Comparison of ENCODE assay signal across 29 cellular contexts in the genomic region with DNA sequence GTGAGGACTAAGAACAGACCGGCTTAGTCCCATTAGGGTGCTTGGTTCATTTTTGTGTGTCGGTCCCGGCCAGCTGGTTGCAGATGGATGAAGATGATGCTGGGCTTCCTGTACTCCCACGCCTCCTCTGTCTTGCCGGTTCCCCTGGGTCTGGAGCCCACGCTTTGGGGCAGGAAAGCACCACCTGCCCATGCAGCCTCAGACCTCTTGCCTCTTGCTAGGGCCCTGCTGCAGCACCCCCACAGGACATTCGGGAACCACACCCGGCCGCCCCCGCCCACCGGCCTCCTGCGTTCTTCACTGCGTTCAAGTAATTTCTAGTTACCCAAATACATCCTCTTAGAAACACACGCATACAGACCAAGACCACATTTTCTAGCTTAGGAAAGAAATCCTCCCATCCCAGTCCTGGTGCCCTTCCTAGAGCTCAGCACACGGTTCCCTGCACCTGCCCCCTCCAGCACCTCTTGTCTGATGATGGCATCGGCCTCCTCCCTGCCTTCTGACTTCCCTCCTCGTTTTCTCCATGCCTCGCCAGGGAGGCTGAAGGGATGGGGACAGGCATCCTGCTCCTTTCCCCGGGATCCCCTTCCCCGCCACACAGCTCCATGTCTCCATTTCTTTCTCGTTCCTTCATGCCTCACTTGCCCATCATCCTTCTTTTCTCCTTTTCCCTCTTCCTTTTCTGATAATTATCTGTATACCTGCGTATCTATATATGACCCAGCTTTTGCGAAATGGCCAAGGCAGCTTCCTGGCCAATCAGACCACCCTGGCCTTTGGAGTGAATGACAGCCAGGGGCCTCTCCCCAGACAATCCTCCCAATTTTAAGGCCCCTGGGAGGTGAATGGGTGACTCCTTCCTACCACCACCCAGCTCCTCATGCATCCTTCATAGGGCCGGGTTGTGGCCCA. TPM values are rescaled to one million over a fixed set of nuclear protein-coding genes. Genes with fewer than 3 reads are reported as not detected.
DNase-seq lines count a peak whose midpoint lies in the region; ATAC-seq, FAIRE-seq and TF ChIP-seq lines count a peak whose summit lies in the region.
"Had no signal": no experiment of that assay in that cellular context is flagged by ENCODE, and none has a peak within 500 bp of the region (broad histone marks: within the 10 kb centered on the region; RNA-seq: fewer than 3 reads in every experiment).

No MANE protein-coding gene starts in this region.

- no peak overlapping the region for H3K4me3 Mint-ChIP-seq in H9
- H3K4me3 Mint-ChIP-seq: activated CD4-positive, alpha-beta memory T cell treated with anti-CD3 and anti-CD28 coated beads, Interleukin-2, amount 10 ng/mL, durations not matched to agents 7 days and 5 days; activated T-helper 17 cell treated with anti-CD3 and anti-CD28 coated beads, Interleukin-2, amount 50 U/mL, for 72 hours; mesothelial cell of epicardium; naive thymus-derived CD4-positive, alpha-beta T cell; T-helper 17 cell had no signal

- H3K4me1 ChIP-seq in H9 (ENCODE audit: insufficient read depth, low read length) (no peaks in the 10 kb centered on the region), osteoblast (ENCODE audit: insufficient read depth, low read length) (no peaks in the 10 kb centered on the region), esophagus muscularis mucosa (peaks cover 0 to 4% (median 3%) of the 10 kb centered on the region in 4 donors)
- H3K4me1 ChIP-seq: uterus had no signal

- TF ChIP-seq POLR2A in GM12892 (IDR thresholded peaks at IDR 0.05; ENCODE audit: low read depth, low read length) = no peak
- no peak for TF ChIP-seq POLR2A in NB4 (IDR thresholded peaks at IDR 0.05; ENCODE audit: extremely low read depth, insufficient read length)
- TF ChIP-seq POLR2A in esophagus muscularis mucosa (IDR thresholded peaks at IDR 0.05; ENCODE audit: low read depth) = no peak

- no peak for TF ChIP-seq EP300 in esophagus muscularis mucosa (IDR thresholded peaks at IDR 0.05)

- H3K4me2 ChIP-seq in H9 (ENCODE audit: insufficient read depth, insufficient read length, low read length) (no peak overlapping the region), osteoblast (ENCODE audit: insufficient read depth, low read length) (no peak overlapping the region)

- H3K4me1 Mint-ChIP-seq in H9 = peaks cover 7 to 16% of the 10 kb centered on the region in 2 experiments
- H3K4me1 Mint-ChIP-seq: activated CD4-positive, alpha-beta memory T cell treated with anti-CD3 and anti-CD28 coated beads, Interleukin-2, amount 10 ng/mL, durations not matched to agents 7 days and 5 days; activated T-helper 17 cell treated with anti-CD3 and anti-CD28 coated beads, Interleukin-2, amount 50 U/mL, for 72 hours had no signal

- H3K27me3 Mint-ChIP-seq in H9 (ENCODE audit: low read depth) = peaks cover 100% of the 10 kb centered on the region

- H2BK20ac ChIP-seq in H9 (ENCODE audit: low read depth, low read length, poor library complexity, severe bottlenecking) = no peak overlapping the region

- peaks cover 0 to 4% of the 10 kb centered on the region in 2 experiments; a peak in 2 of 5 replicates for H3K9me3 Mint-ChIP-seq in H9
- H3K9me3 Mint-ChIP-seq: activated CD4-positive, alpha-beta memory T cell treated with anti-CD3 and anti-CD28 coated beads, Interleukin-2, amount 10 ng/mL, durations not matched to agents 7 days and 5 days; activated T-helper 17 cell treated with anti-CD3 and anti-CD28 coated beads, Interleukin-2, amount 50 U/mL, for 72 hours; mesothelial cell of epicardium had no signal

- H2BK5ac ChIP-seq in H9 (ENCODE audit: insufficient read length, low read length) = no peak overlapping the region

- H4K5ac ChIP-seq in H9 (ENCODE audit: insufficient read length, low read depth, low read length) = no peak overlapping the region

- no peak overlapping the region for H3K18ac ChIP-seq in H9 (ENCODE audit: insufficient read length, low read depth, low read length)

- no peak overlapping the region for H3K9ac ChIP-seq in H9 (ENCODE audit: extremely low read depth, insufficient read length, low read length)

- no peak for FAIRE-seq in GM12892 (lab: Jason Lieb, UNC)
- FAIRE-seq: H54, islet of Langerhans had no signal

- no peak overlapping the region for H3K56ac ChIP-seq in H9 (ENCODE audit: insufficient read length, low read depth, low read length)

- no peak overlapping the region for H2AK5ac ChIP-seq in H9 (ENCODE audit: insufficient read length, low read length)

- no CpG with 5 or more reads among the region's 24 CpGs for WGBS in H9 (ENCODE audit: extremely low coverage, insufficient read length, low lambda C conversion rate)
- WGBS in esophagus muscularis mucosa = 81% methylated on average over 24 of the region's 24 CpGs

- H3K27me3 ChIP-seq in H9 (ENCODE audit: insufficient read depth, low read length) (peaks cover 10% of the 10 kb centered on the region; the same call in 1 of the 2 replicates), osteoblast (ENCODE audit: insufficient read depth, low read length) (no peaks in the 10 kb centered on the region), esophagus muscularis mucosa (peaks cover 0 to 19% (median 2%) of the 10 kb centered on the region in 4 donors)
- H3K27me3 ChIP-seq: uterus had no signal

- H3K23me2 ChIP-seq in H9 (ENCODE audit: insufficient read length, low read depth, low read length, poor library complexity, severe bottlenecking) = no peaks in the 10 kb centered on the region

- H2BK12ac ChIP-seq in H9 (ENCODE audit: insufficient read length, low read depth, low read length) = no peak overlapping the region

- no peak overlapping the region for H2AFZ ChIP-seq in H9 (ENCODE audit: low read length)
- H2AFZ ChIP-seq in osteoblast (ENCODE audit: low read length) = no peak overlapping the region

- no peak overlapping the region for H4K91ac ChIP-seq in H9 (ENCODE audit: insufficient read length, low read depth, low read length)

- no peak overlapping the region for H3T11ph ChIP-seq in H9 (ENCODE audit: low read length)

- ATAC-seq in HG02763 (IDR thresholded peaks at IDR 0.05; ENCODE audit: unreplicated experiment) = no peak
- ATAC-seq: activated T-helper 17 cell treated with anti-CD3 and anti-CD28 coated beads, Interleukin-2, amount 50 U/mL, for 72 hours; naive thymus-derived CD4-positive, alpha-beta T cell; stimulated activated naive CD8-positive, alpha-beta T cell treated with anti-CD3 and anti-CD28 coated beads, Interleukin-15, Interleukin-2, amounts not matched to agents 100 U/mL and 50 U/mL, for 24 hours; T-helper 17 cell had no signal

- H3K14ac ChIP-seq in H9 (ENCODE audit: insufficient read depth, low read length) = no peak overlapping the region

- no peak overlapping the region for H3K27ac Mint-ChIP-seq in H9
- H3K27ac Mint-ChIP-seq: activated CD4-positive, alpha-beta memory T cell treated with anti-CD3 and anti-CD28 coated beads, Interleukin-2, amount 10 ng/mL, durations not matched to agents 7 days and 5 days; activated T-helper 17 cell treated with anti-CD3 and anti-CD28 coated beads, Interleukin-2, amount 50 U/mL, for 72 hours; mesothelial cell of epicardium; naive thymus-derived CD4-positive, alpha-beta T cell; T-helper 17 cell had no signal

- no peaks in the 10 kb centered on the region for H3K9me3 ChIP-seq in H9 (ENCODE audit: control insufficient read depth, low read depth, low read length)
- H3K9me3 ChIP-seq in osteoblast (ENCODE audit: low read depth, low read length) = no peaks in the 10 kb centered on the region
- no peaks in the 10 kb centered on the region for H3K9me3 ChIP-seq in esophagus muscularis mucosa
- H3K9me3 ChIP-seq: thoracic aorta, uterus had no signal

- no peak overlapping the region for H3K27ac ChIP-seq in H9 (ENCODE audit: insufficient read length, low read depth, low read length)
- no peak overlapping the region for H3K27ac ChIP-seq in osteoblast (ENCODE audit: low read depth, low read length)
- no peak overlapping the region for H3K27ac ChIP-seq in esophagus muscularis mucosa (replicated peaks in 1 of 4)
- H3K27ac ChIP-seq: RWPE1, SK-N-MC, thoracic aorta, uterus had no signal

- intact Hi-C loops in esophagus muscularis mucosa (cut with DNase I) = no loop called here

- DNase-seq in GM12892 (ENCODE audit: insufficient read length) (peak; percentile 37), H9 (peak; percentile 37), NB4 (ENCODE audit: low read depth) (peak; percentile 20), osteoblast (ENCODE audit: insufficient read length, low spot score, missing footprints) (peak; percentile 61), HuH-7 (ENCODE audit: low spot score) (no peak), esophagus muscularis mucosa (ENCODE audit: extremely low spot score) (no peak)
- DNase-seq: activated CD4-positive, alpha-beta memory T cell treated with anti-CD3 and anti-CD28 coated beads, Interleukin-2, amount 10 ng/mL, durations not matched to agents 7 days and 5 days; activated CD4-positive, alpha-beta T cell treated with anti-CD3 and anti-CD28 coated beads for 1 hour; activated CD8-positive, alpha-beta memory T cell treated with anti-CD3 and anti-CD28 coated beads, Interleukin-2, amount 50 U/mL, for 48 hours; activated naive CD4-positive, alpha-beta T cell treated with anti-CD3 and anti-CD28 coated beads, Interleukin-2, amount 50 U/mL, for 16 hours; amniotic stem cell; Calu3; naive thymus-derived CD4-positive, alpha-beta T cell; NCI-H2029 treated with DMSO at 0.1 percent for 48 hours; NCI-H2227 treated with DMSO at 0.1 percent for 48 hours; occipital lobe; stimulated activated naive CD8-positive, alpha-beta T cell treated with anti-CD3 and anti-CD28 coated beads, Interleukin-15, Interleukin-2, amounts not matched to agents 100 U/mL and 50 U/mL, for 24 hours; T-helper 17 cell; uterus had no signal

- H3K79me1 ChIP-seq in H9 (ENCODE audit: insufficient read depth, low read depth, low read length, poor library complexity, severe bottlenecking) = no peaks in the 10 kb centered on the region

- TF ChIP-seq CTCF in H9 (conservative IDR thresholded peaks at IDR 0.05) (no peak), NB4 (IDR thresholded peaks at IDR 0.05; ENCODE audit: low read depth, low read length) (no peak), osteoblast (IDR thresholded peaks at IDR 0.05; ENCODE audit: extremely low read depth, low read depth, low read length) (no peak), esophagus muscularis mucosa (IDR thresholded peaks at IDR 0.05) (no peak)

- H3K4me3 ChIP-seq in NB4 (ENCODE audit: low read depth, low read length) (no peak overlapping the region), osteoblast (ENCODE audit: insufficient read depth, low read length) (no peak overlapping the region), esophagus muscularis mucosa (no peak overlapping the region)
- H3K4me3 ChIP-seq: SK-N-MC, thoracic aorta, uterus had no signal

- H2BK15ac ChIP-seq in H9 (ENCODE audit: low read depth, low read length) = no peak overlapping the region

- no peak overlapping the region for H3K23ac ChIP-seq in H9 (ENCODE audit: insufficient read length, low read depth, low read length)

- H3K4ac ChIP-seq in H9 (ENCODE audit: low read depth, low read length) = no peak overlapping the region

- H4K20me1 ChIP-seq in H9 (ENCODE audit: control insufficient read depth, insufficient read depth, insufficient read length) (no peaks in the 10 kb centered on the region), osteoblast (ENCODE audit: insufficient read depth, low read length) (no peaks in the 10 kb centered on the region)

- H4K8ac ChIP-seq in H9 (replicated peaks; ENCODE audit: insufficient read length, low read depth, low read length) = no peak overlapping the region

- H3K79me2 ChIP-seq in H9 (ENCODE audit: insufficient read depth, low read length) = no peaks in the 10 kb centered on the region
- H3K79me2 ChIP-seq in osteoblast (ENCODE audit: insufficient read depth, low read length) = no peaks in the 10 kb centered on the region

- H3K36me3 ChIP-seq in osteoblast (ENCODE audit: insufficient read depth, low read length) = no peaks in the 10 kb centered on the region
- no peaks in the 10 kb centered on the region for H3K36me3 ChIP-seq in esophagus muscularis mucosa
- H3K36me3 ChIP-seq: thoracic aorta, uterus had no signal

- H3K36me3 Mint-ChIP-seq in H9 (ENCODE audit: insufficient read depth in 1 of 3, low read depth in 3 of 3) = no peaks in the 10 kb centered on the region
- H3K36me3 Mint-ChIP-seq: mesothelial cell of epicardium; naive thymus-derived CD4-positive, alpha-beta T cell had no signal

- no peak overlapping the region for H2BK120ac ChIP-seq in H9 (ENCODE audit: low read depth, low read length, poor library complexity, severe bottlenecking)

RNA-seq across cellular contexts. Expression of gene FAM3D, which starts 30.9 kb away (rescaled TPM):
- not detected for polyA plus RNA-seq in GM12892 (2012; ENCODE audit: missing spikeins)
- total RNA-seq in H9 (2021) = not detected in 2 replicates
- not detected in 2 replicates for total RNA-seq in osteoblast
- not detected for total RNA-seq in esophagus muscularis mucosa
- total RNA-seq: activated CD4-positive, alpha-beta memory T cell treated with anti-CD3 and anti-CD28 coated beads, Interleukin-2, amount 10 ng/mL, durations not matched to agents 7 days and 5 days; activated T-helper 17 cell treated with anti-CD3 and anti-CD28 coated beads, Interleukin-2, amount 50 U/mL, for 72 hours; chondrocyte; liver; naive thymus-derived CD4-positive, alpha-beta T cell; occipital lobe; T-helper 17 cell; thoracic aorta had no signal
- polyA plus RNA-seq: naive thymus-derived CD4-positive, alpha-beta T cell had no signal

RNA-seq across cellular contexts. Expression of gene FAM107A, which starts 58.4 kb away (rescaled TPM):
- not detected for polyA plus RNA-seq in GM12892 (2012; ENCODE audit: missing spikeins)
- total RNA-seq in H9 (2021) = 0.11 and 0.13 TPM in 2 replicates
- not detected in 2 replicates for total RNA-seq in osteoblast
- total RNA-seq in esophagus muscularis mucosa = 100 to 1,000 TPM in 2 of 4 donors, 10 to 100 TPM in 2; 35.7 to 107 (median 92.7) TPM
- total RNA-seq: activated CD4-positive, alpha-beta memory T cell treated with anti-CD3 and anti-CD28 coated beads, Interleukin-2, amount 10 ng/mL, durations not matched to agents 7 days and 5 days; activated T-helper 17 cell treated with anti-CD3 and anti-CD28 coated beads, Interleukin-2, amount 50 U/mL, for 72 hours; Calu3; chondrocyte; mesothelial cell of epicardium; naive thymus-derived CD4-positive, alpha-beta T cell; T-helper 17 cell had no signal
- polyA plus RNA-seq: naive thymus-derived CD4-positive, alpha-beta T cell had no signal

Comparison
In these comparisons a context has a peak if more than half of its experiments do, and no peak if none do; other contexts are left out.
1. DNase-seq: peak in GM12892 (single experiment), H9 (single experiment), NB4 (single experiment) and osteoblast (single experiment); none in HuH-7 (single experiment) and esophagus muscularis mucosa (single experiment).
2. RNA of gene FAM107A, which starts 58.4 kb away (total RNA-seq): 35.7 to 107 TPM in esophagus muscularis mucosa; 0.11 to 0.13 TPM in H9 and not detected in osteoblast; every median in the first group is over 10 times any median in the second.